17 cellular contexts compared by ENCODE assay signal in the genomic region with DNA sequence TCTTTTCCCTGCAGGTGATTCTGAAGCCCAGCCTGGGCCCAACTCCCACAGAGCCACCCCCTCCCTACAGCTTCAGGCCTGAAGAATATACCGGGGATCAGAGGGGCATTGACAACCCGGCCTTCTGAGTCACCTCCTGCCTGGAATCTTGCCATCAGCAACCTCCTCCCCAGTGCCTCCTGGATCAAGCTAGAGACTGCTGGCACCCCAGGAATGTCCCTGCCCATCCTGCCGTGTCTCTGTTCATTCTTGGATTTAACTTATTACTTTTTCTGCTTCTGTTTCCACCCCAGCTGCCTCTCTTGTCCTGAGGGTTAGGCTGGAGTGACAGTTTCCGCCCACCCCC. TPM values are rescaled to one million over a fixed set of nuclear protein-coding genes. Genes with fewer than 3 reads are reported as not detected.
A peak's percentile ranks its signal among the peaks of the same experiment; 100 is the strongest.
DNase-seq lines count a peak whose midpoint lies in the region; FAIRE-seq and TF ChIP-seq lines count a peak whose summit lies in the region.
"Had no signal": no experiment of that assay in that cellular context is flagged by ENCODE, and none has a peak within 500 bp of the region (broad histone marks: within the 10 kb centered on the region; RNA-seq: fewer than 3 reads in every experiment).

No MANE protein-coding gene starts in this region.

- CTCF ChIA-PET in activated CD4-positive, alpha-beta memory T cell treated with anti-CD3 and anti-CD28 coated beads for 36 hours (lab: Charles Lee) = interaction anchor here (1.8 to 15.1 kb wide), 3 partner anchors 10 to 72 kb away, joined by 6 to 324 read pairs (median 164); partner anchors contain the start of gene COL1A1

- no peaks in the 10 kb centered on the region for H3K9me3 Mint-ChIP-seq in HFFc6
- no peaks in the 10 kb centered on the region for H3K9me3 Mint-ChIP-seq in activated CD4-positive, alpha-beta memory T cell treated with anti-CD3 and anti-CD28 coated beads for 36 hours
- H3K9me3 Mint-ChIP-seq: activated naive CD8-positive, alpha-beta T cell treated with anti-CD3 and anti-CD28 coated beads, Interleukin-2, amount 50 U/mL, for 24 hours; activated T-cell treated with anti-CD3 and anti-CD28 coated beads, Interleukin-2, amount 50 U/mL, for 4 hours; natural killer cell treated with Interleukin-12 subunit alpha and Interleukin-12 subunit beta and Interleukin-15 and Interleukin-18, amount 100 ng/mL, for 72 hours; stimulated activated naive CD8-positive, alpha-beta T cell treated with anti-CD3 and anti-CD28 coated beads, Interleukin-15, Interleukin-2, amounts not matched to agents 100 ng/mL and 50 ng/mL, for 24 hours had no signal

- peaks cover 34% of the 10 kb centered on the region for H3K4me1 Mint-ChIP-seq in HFFc6 (ENCODE audit: low read depth)
- H3K4me1 Mint-ChIP-seq in activated CD4-positive, alpha-beta memory T cell treated with anti-CD3 and anti-CD28 coated beads for 36 hours (ENCODE audit: low read depth) = peaks cover 20% of the 10 kb centered on the region

- TF ChIP-seq CTCF in HFFc6 (IDR thresholded peaks at IDR 0.05) = no peak

- DNase-seq in 8988T (peak; percentile 80), HFFc6 (peak; percentile 62), SW480 (ENCODE audit: low spot score) (peak; percentile 52), glomerular visceral epithelial cell (ENCODE audit: extremely low spot score) (peak; percentile 78), GM19239 (ENCODE audit: insufficient read length, low spot score) (no peak), AML-193 (lab: John Stamatoyannopoulos, UW) (no peak)
- no peak for DNase-seq in activated T-cell treated with anti-CD3 and anti-CD28 coated beads, Interleukin-2, amount 50 U/mL, for 48 hours
- DNase-seq in activated CD4-positive, alpha-beta memory T cell treated with anti-CD3 and anti-CD28 coated beads for 36 hours = no peak
- DNase-seq: activated naive CD8-positive, alpha-beta T cell treated with anti-CD3 and anti-CD28 coated beads, Interleukin-2, amount 50 U/mL, for 24 hours; activated T-cell treated with anti-CD3 and anti-CD28 coated beads, Interleukin-2, amount 50 U/mL, for 4 hours; NCI-H1048; NCI-H2171 treated with DMSO at 0.1 percent for 48 hours; T-helper 1 cell had no signal

- POLR2A ChIA-PET in activated CD4-positive, alpha-beta memory T cell treated with anti-CD3 and anti-CD28 coated beads for 36 hours (lab: Charles Lee) = no interaction called here

- peak overlapping the region; percentile 63 for H3K27ac Mint-ChIP-seq in HFFc6
- no peak overlapping the region for H3K27ac Mint-ChIP-seq in activated CD4-positive, alpha-beta memory T cell treated with anti-CD3 and anti-CD28 coated beads for 36 hours
- H3K27ac Mint-ChIP-seq: activated naive CD8-positive, alpha-beta T cell treated with anti-CD3 and anti-CD28 coated beads, Interleukin-2, amount 50 U/mL, for 24 hours; natural killer cell treated with Interleukin-12 subunit alpha and Interleukin-12 subunit beta and Interleukin-15 and Interleukin-18, amount 100 ng/mL, for 72 hours; stimulated activated naive CD8-positive, alpha-beta T cell treated with anti-CD3 and anti-CD28 coated beads, Interleukin-15, Interleukin-2, amounts not matched to agents 100 ng/mL and 50 ng/mL, for 24 hours had no signal

- peak overlapping the region; percentile 60; the same call in 1 of the 2 replicates for H3K4me3 Mint-ChIP-seq in HFFc6
- H3K4me3 Mint-ChIP-seq in activated CD4-positive, alpha-beta memory T cell treated with anti-CD3 and anti-CD28 coated beads for 36 hours = no peak overlapping the region
- H3K4me3 Mint-ChIP-seq: activated naive CD8-positive, alpha-beta T cell treated with anti-CD3 and anti-CD28 coated beads, Interleukin-2, amount 50 U/mL, for 24 hours; activated T-cell treated with anti-CD3 and anti-CD28 coated beads, Interleukin-2, amount 50 U/mL, for 4 hours; natural killer cell treated with Interleukin-12 subunit alpha and Interleukin-12 subunit beta and Interleukin-15 and Interleukin-18, amount 100 ng/mL, for 72 hours; stimulated activated naive CD8-positive, alpha-beta T cell treated with anti-CD3 and anti-CD28 coated beads, Interleukin-15, Interleukin-2, amounts not matched to agents 100 ng/mL and 50 ng/mL, for 24 hours had no signal

- intact Hi-C loops in activated CD4-positive, alpha-beta memory T cell treated with anti-CD3 and anti-CD28 coated beads for 36 hours (cut with micrococcal nuclease) = no loop called here

- H3K36me3 Mint-ChIP-seq in HFFc6 (ENCODE audit: low read depth) = peaks cover 11% of the 10 kb centered on the region
- H3K36me3 Mint-ChIP-seq in activated CD4-positive, alpha-beta memory T cell treated with anti-CD3 and anti-CD28 coated beads for 36 hours = no peaks in the 10 kb centered on the region

- no peak for FAIRE-seq in GM19239 (lab: Jason Lieb, UNC)
- FAIRE-seq: A204.1 had no signal

- H3K27me3 Mint-ChIP-seq in HFFc6 (ENCODE audit: insufficient read depth) = no peaks in the 10 kb centered on the region; the same call in 1 of the 2 replicates
- H3K27me3 Mint-ChIP-seq in activated CD4-positive, alpha-beta memory T cell treated with anti-CD3 and anti-CD28 coated beads for 36 hours = peaks cover 52% of the 10 kb centered on the region

RNA-seq across cellular contexts. Expression of gene TMEM92, which starts 4.9 kb away (rescaled TPM):
- total RNA-seq in HFFc6 (2021; fragmentation: NEBNext Ultra II Directional; extraction: Animal tissue kit (Norgen Biotek cat#: 25700)) = under 1 TPM in 3 of 6 experiments, not detected in 3; 0.17 to 0.24 (median 0.18) TPM
- total RNA-seq in activated CD4-positive, alpha-beta memory T cell treated with anti-CD3 and anti-CD28 coated beads for 36 hours = under 1 TPM in 1 of 2 experiments, not detected in 1; 0.07 TPM
- total RNA-seq: activated T-cell treated with anti-CD3 and anti-CD28 coated beads, Interleukin-2, amount 50 U/mL, for 4 hours; cerebellum; natural killer cell treated with Interleukin-12 subunit alpha and Interleukin-12 subunit beta and Interleukin-15 and Interleukin-18, amount 100 ng/mL, for 72 hours had no signal

Comparison
In these comparisons a context has a peak if more than half of its experiments do, and no peak if none do; other contexts are left out.
1. DNase-seq: peak in 8988T (single experiment), HFFc6 (single experiment), SW480 (single experiment) and glomerular visceral epithelial cell (single experiment); none in activated T-cell treated with anti-CD3 and anti-CD28 coated beads, Interleukin-2, amount 50 U/mL, for 48 hours (0 of 2), activated CD4-positive, alpha-beta memory T cell treated with anti-CD3 and anti-CD28 coated beads for 36 hours (single experiment), GM19239 (single experiment) and AML-193 (0 of 2).